1 cellular context compared by ENCODE assay signal in genomic region chr9:16413509-16414016, GRCh38.
TF ChIP-seq lines count a peak whose summit lies in the region.

No MANE protein-coding gene starts in this region.

TF ChIP-seq in HepG2, 621 proteins besides CTCF, POLR2A, EP300 and RAD21 (continued from another document and continues in another):
- peak; percentile 70 for TF ChIP-seq TFE3 (CRISPR knock-in tag; IDR thresholded peaks at IDR 0.05)
- peak; percentile 31; the same call in 1 of the 2 replicates for TF ChIP-seq ZNF609 (CRISPR knock-in tag; IDR thresholded peaks at IDR 0.05; ENCODE audit: borderline replicate concordance)
- TF ChIP-seq RBAK (CRISPR knock-in tag; IDR thresholded peaks at IDR 0.05) = no peak
- no peak for TF ChIP-seq FOXM1 (CRISPR knock-in tag; IDR thresholded peaks at IDR 0.05)
- TF ChIP-seq ISL2 (CRISPR knock-in tag; IDR thresholded peaks at IDR 0.05) = 0 out of 2 replicates have a peak, but pooled peaks have one; percentile 26
- TF ChIP-seq SKI (IDR thresholded peaks at IDR 0.05; ENCODE audit: partially characterized antibody) = peak; percentile 91
- no peak for TF ChIP-seq SOX6 (IDR thresholded peaks at IDR 0.05)
- TF ChIP-seq SOX6 (CRISPR knock-in tag; IDR thresholded peaks at IDR 0.05) = peak; percentile 80
- peak; percentile 38; the same call in 1 of the 2 replicates for TF ChIP-seq MXD4 (CRISPR knock-in tag; IDR thresholded peaks at IDR 0.05)
- TF ChIP-seq POGZ (CRISPR knock-in tag; IDR thresholded peaks at IDR 0.05) = peak; percentile 88
- TF ChIP-seq ETV5 (CRISPR knock-in tag; IDR thresholded peaks at IDR 0.05; ENCODE audit: borderline replicate concordance) = peak; percentile 77; the same call in 1 of the 2 replicates
- TF ChIP-seq ZMYM4 (CRISPR knock-in tag; IDR thresholded peaks at IDR 0.05) = peak; percentile 88
- TF ChIP-seq CEBPB (IDR thresholded peaks at IDR 0.05; ENCODE audit: borderline replicate concordance, low read depth, low read length) = peak; percentile 98
- TF ChIP-seq SKIL (CRISPR knock-in tag; IDR thresholded peaks at IDR 0.05; ENCODE audit: borderline replicate concordance) = peak; percentile 75
- TF ChIP-seq TFDP2 (CRISPR knock-in tag; IDR thresholded peaks at IDR 0.05) = peak; percentile 44; the same call in 1 of the 2 replicates
- TF ChIP-seq NONO (IDR thresholded peaks at IDR 0.05) = no peak
- TF ChIP-seq NONO (CRISPR knock-in tag; conservative IDR thresholded peaks at IDR 0.05) = 0 out of 2 replicates have a peak, but pooled peaks have one; percentile 34
- peak; percentile 73; the same call in 1 of the 2 replicates for TF ChIP-seq HMG20A (CRISPR knock-in tag; IDR thresholded peaks at IDR 0.05; ENCODE audit: borderline replicate concordance)
- peak; percentile 66 for TF ChIP-seq POGK (CRISPR knock-in tag; conservative IDR thresholded peaks at IDR 0.05)
- TF ChIP-seq SOX5 (CRISPR knock-in tag; IDR thresholded peaks at IDR 0.05; ENCODE audit: borderline replicate concordance) = peak; percentile 72; the same call in 1 of the 2 replicates
- no peak for TF ChIP-seq TBL1XR1 (IDR thresholded peaks at IDR 0.05; ENCODE audit: borderline replicate concordance, low read length, partially characterized antibody)
- TF ChIP-seq ARID5B (CRISPR knock-in tag; IDR thresholded peaks at IDR 0.05) = peak; percentile 94
- TF ChIP-seq, protein P1, sequence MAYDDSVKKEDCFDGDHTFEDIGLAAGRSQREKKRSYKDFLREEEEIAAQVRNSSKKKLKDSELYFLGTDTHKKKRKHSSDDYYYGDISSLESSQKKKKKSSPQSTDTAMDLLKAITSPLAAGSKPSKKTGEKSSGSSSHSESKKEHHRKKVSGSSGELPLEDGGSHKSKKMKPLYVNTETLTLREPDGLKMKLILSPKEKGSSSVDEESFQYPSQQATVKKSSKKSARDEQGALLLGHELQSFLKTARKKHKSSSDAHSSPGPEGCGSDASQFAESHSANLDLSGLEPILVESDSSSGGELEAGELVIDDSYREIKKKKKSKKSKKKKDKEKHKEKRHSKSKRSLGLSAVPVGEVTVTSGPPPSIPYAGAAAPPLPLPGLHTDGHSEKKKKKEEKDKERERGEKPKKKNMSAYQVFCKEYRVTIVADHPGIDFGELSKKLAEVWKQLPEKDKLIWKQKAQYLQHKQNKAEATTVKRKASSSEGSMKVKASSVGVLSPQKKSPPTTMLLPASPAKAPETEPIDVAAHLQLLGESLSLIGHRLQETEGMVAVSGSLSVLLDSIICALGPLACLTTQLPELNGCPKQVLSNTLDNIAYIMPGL (CRISPR knock-in tag; IDR thresholded peaks at IDR 0.05; ENCODE audit: borderline replicate concordance in 1 of 2, low read depth in 1 of 2) = 0 out of 4 replicates have a peak, but pooled peaks of 1 of the 2 experiments have one; percentile 22
- TF ChIP-seq MAX (IDR thresholded peaks at IDR 0.05) = peak; percentile 82
- peak; percentile 72 for TF ChIP-seq ATF1 (CRISPR knock-in tag; IDR thresholded peaks at IDR 0.05)
- peak; percentile 98 for TF ChIP-seq SRF (IDR thresholded peaks at IDR 0.05; ENCODE audit: low read depth, low read length)
- TF ChIP-seq, protein P2, sequence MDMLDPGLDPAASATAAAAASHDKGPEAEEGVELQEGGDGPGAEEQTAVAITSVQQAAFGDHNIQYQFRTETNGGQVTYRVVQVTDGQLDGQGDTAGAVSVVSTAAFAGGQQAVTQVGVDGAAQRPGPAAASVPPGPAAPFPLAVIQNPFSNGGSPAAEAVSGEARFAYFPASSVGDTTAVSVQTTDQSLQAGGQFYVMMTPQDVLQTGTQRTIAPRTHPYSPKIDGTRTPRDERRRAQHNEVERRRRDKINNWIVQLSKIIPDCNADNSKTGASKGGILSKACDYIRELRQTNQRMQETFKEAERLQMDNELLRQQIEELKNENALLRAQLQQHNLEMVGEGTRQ (IDR thresholded peaks at IDR 0.05; ENCODE audit: low read depth, low read length) = peak; percentile 53; the same call in 1 of the 2 replicates
- TF ChIP-seq, protein P2 (CRISPR knock-in tag; IDR thresholded peaks at IDR 0.05; ENCODE audit: borderline replicate concordance) = peak; percentile 91
- TF ChIP-seq, protein P3, sequence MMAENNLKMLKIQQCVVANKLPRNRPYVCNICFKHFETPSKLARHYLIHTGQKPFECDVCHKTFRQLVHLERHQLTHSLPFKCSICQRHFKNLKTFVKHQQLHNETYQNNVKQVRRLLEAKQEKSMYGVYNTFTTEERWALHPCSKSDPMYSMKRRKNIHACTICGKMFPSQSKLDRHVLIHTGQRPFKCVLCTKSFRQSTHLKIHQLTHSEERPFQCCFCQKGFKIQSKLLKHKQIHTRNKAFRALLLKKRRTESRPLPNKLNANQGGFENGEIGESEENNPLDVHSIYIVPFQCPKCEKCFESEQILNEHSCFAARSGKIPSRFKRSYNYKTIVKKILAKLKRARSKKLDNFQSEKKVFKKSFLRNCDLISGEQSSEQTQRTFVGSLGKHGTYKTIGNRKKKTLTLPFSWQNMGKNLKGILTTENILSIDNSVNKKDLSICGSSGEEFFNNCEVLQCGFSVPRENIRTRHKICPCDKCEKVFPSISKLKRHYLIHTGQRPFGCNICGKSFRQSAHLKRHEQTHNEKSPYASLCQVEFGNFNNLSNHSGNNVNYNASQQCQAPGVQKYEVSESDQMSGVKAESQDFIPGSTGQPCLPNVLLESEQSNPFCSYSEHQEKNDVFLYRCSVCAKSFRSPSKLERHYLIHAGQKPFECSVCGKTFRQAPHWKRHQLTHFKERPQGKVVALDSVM (CRISPR knock-in tag; IDR thresholded peaks at IDR 0.05) = no peak
- TF ChIP-seq ZNF652 (CRISPR knock-in tag; IDR thresholded peaks at IDR 0.05; ENCODE audit: borderline replicate concordance, low read depth) = no peak
- TF ChIP-seq LCORL (IDR thresholded peaks at IDR 0.05) = no peak
- TF ChIP-seq LCORL (CRISPR knock-in tag; IDR thresholded peaks at IDR 0.05) = 0 out of 2 replicates have a peak, but pooled peaks have one; percentile 22
